Comparison of ENCODE assay signal across 26 cellular contexts in the genomic region with DNA sequence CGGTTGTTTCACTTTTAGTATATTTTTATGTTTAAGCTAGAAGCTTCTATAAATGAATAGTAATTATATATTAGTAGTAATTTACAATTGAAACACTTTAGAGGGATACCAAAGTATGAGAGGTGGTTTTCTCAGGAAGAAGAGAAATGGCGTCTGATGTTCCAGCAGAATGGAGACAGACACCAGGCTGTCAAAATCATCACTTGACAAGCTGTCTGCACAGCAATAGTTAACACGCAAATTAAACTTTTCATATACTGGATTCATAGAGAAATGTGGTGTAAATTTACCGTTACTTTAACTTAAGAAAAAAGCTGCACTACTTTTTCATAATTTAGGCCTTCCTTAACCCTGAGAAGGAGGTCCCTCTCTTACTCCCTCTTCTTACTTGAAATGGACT.
"Had no signal": no experiment of that assay in that cellular context is flagged by ENCODE, and none has a peak within 500 bp of the region (broad histone marks: within the 10 kb centered on the region; RNA-seq: fewer than 3 reads in every experiment).

No MANE protein-coding gene starts in this region.

- H3K4me2 ChIP-seq: SK-N-SH had no signal

- H3K27me3 ChIP-seq: adrenal gland, MG63, SJCRH30 had no signal

- H3K9me2 ChIP-seq: SK-N-SH had no signal

- H3K27ac ChIP-seq: adrenal gland, SJCRH30 had no signal

- H3K4me3 Mint-ChIP-seq: activated CD8-positive, alpha-beta T cell treated with anti-CD3 and anti-CD28 coated beads, Interleukin-2, amount 10 ng/mL, durations not matched to agents 7 days and 5 days; activated naive CD8-positive, alpha-beta T cell treated with anti-CD3 and anti-CD28 coated beads, Interleukin-2, amount 10 ng/mL, durations not matched to agents 7 days and 5 days; T-helper 2 cell treated with Interferon-gamma antibody and Interleukin-4, amounts not matched to agents 5 μg/mL and 100 μg/mL, for 36 hours; WTC11 had no signal

- ATAC-seq: activated CD8-positive, alpha-beta T cell treated with anti-CD3 and anti-CD28 coated beads, Interleukin-2, amount 10 ng/mL, durations not matched to agents 7 days and 5 days; Panc1; WTC11 had no signal

- H3K4me3 ChIP-seq: adrenal gland, MG63, SJCRH30 had no signal

- H3K27ac Mint-ChIP-seq: activated CD8-positive, alpha-beta T cell treated with anti-CD3 and anti-CD28 coated beads, Interleukin-2, amount 10 ng/mL, durations not matched to agents 7 days and 5 days; activated naive CD8-positive, alpha-beta T cell treated with anti-CD3 and anti-CD28 coated beads, Interleukin-2, amount 10 ng/mL, durations not matched to agents 7 days and 5 days; T-helper 2 cell treated with Interferon-gamma antibody and Interleukin-4, amounts not matched to agents 5 μg/mL and 100 μg/mL, for 36 hours had no signal

- H3K27me3 Mint-ChIP-seq: activated naive CD8-positive, alpha-beta T cell treated with anti-CD3 and anti-CD28 coated beads, Interleukin-2, amount 10 ng/mL, durations not matched to agents 7 days and 5 days had no signal

- H3K9me3 Mint-ChIP-seq: activated naive CD8-positive, alpha-beta T cell treated with anti-CD3 and anti-CD28 coated beads, Interleukin-2, amount 10 ng/mL, durations not matched to agents 7 days and 5 days; T-helper 2 cell treated with Interferon-gamma antibody and Interleukin-4, amounts not matched to agents 5 μg/mL and 100 μg/mL, for 36 hours; WTC11 had no signal

- DNase-seq: activated CD4-positive, alpha-beta T cell treated with anti-CD3 and anti-CD28 coated beads for 48 hours; activated CD4-positive, alpha-beta T cell treated with anti-CD3 and anti-CD28 coated beads, Interleukin-2, amount 50 U/mL, for 4 hours; activated CD4-positive, CD25-positive, alpha-beta regulatory T cell treated with anti-CD3 and anti-CD28 coated beads, Interleukin-2, amount 50 U/mL, for 72 hours; activated CD8-positive, alpha-beta memory T cell treated with anti-CD3 and anti-CD28 coated beads, Interleukin-2, amount 50 U/mL, for 48 hours; activated CD8-positive, alpha-beta T cell treated with anti-CD3 and anti-CD28 coated beads, Interleukin-2, amount 10 ng/mL, durations not matched to agents 7 days and 5 days; activated naive CD4-positive, alpha-beta T cell treated with anti-CD3 and anti-CD28 coated beads, Interleukin-2, amount 50 U/mL, for 16 hours; activated naive CD8-positive, alpha-beta T cell treated with anti-CD3 and anti-CD28 coated beads, Interleukin-2, amount 10 ng/mL, durations not matched to agents 7 days and 5 days; activated T-cell treated with anti-CD3 and anti-CD28 coated beads, Interleukin-2, amount 50 U/mL, for 1 hour; adrenal gland; MG63; MV-4-11; NCI-H1092 treated with DMSO at 0.1 percent for 48 hours; NCI-H1436; NCI-H1694 treated with DMSO at 0.1 percent for 48 hours; NCI-H2029 treated with DMSO at 0.1 percent for 48 hours; NCI-H345; NCI-H510A; NCI-H69; NK-92 treated with Interleukin-12 subunit alpha and Interleukin-12 subunit beta, amount 100 ng/mL, for 24 hours; OCI-M1; RPMI8226; SK-N-SH had no signal

- H3K9ac ChIP-seq: SK-N-SH had no signal

- H3K9me3 ChIP-seq: adrenal gland, MG63, SJCRH30, SK-N-SH had no signal

- H3K36me3 ChIP-seq: adrenal gland, MG63, SJCRH30 had no signal

- H3K36me3 Mint-ChIP-seq: activated naive CD8-positive, alpha-beta T cell treated with anti-CD3 and anti-CD28 coated beads, Interleukin-2, amount 10 ng/mL, durations not matched to agents 7 days and 5 days; WTC11 had no signal
